8 cellular contexts compared by ENCODE assay signal in genomic region chrX:49309401-49309981, GRCh38. TPM values are rescaled to one million over a fixed set of nuclear protein-coding genes. Genes with fewer than 3 reads are reported as not detected.
DNase-seq lines count a peak whose midpoint lies in the region; ATAC-seq lines count a peak whose summit lies in the region.

No MANE protein-coding gene starts in this region.

- no peak for ATAC-seq in stimulated activated naive CD8-positive, alpha-beta T cell treated with anti-CD3 and anti-CD28 coated beads, Interleukin-15, Interleukin-2, amounts not matched to agents 100 U/mL and 50 U/mL, for 24 hours
- ATAC-seq in HG03095 (IDR thresholded peaks at IDR 0.05; ENCODE audit: unreplicated experiment): no peak

- H2BK15ac ChIP-seq in mesendoderm (replicated peaks; ENCODE audit: low read depth): no peak overlapping the region

- no peak overlapping the region for H3K9ac ChIP-seq in mesendoderm (ENCODE audit: low read length)

- H4K5ac ChIP-seq in mesendoderm (ENCODE audit: low read length): no peak overlapping the region

- no peak overlapping the region for H3K4me2 ChIP-seq in mesendoderm (ENCODE audit: low read length)

- H3K36me3 Mint-ChIP-seq in stimulated activated naive CD8-positive, alpha-beta T cell treated with anti-CD3 and anti-CD28 coated beads, Interleukin-15, Interleukin-2, amounts not matched to agents 100 ng/mL and 50 ng/mL, for 24 hours (ENCODE audit: low read depth): no peaks in the 10 kb centered on the region

- no peaks in the 10 kb centered on the region for H3K36me3 ChIP-seq in mesendoderm (ENCODE audit: control insufficient read depth, insufficient read depth, low read length)

- no peak overlapping the region for H2BK120ac ChIP-seq in mesendoderm (ENCODE audit: low read depth, low read length)

- DNase-seq in stimulated activated naive CD8-positive, alpha-beta T cell treated with anti-CD3 and anti-CD28 coated beads, Interleukin-15, Interleukin-2, amounts not matched to agents 100 U/mL and 50 U/mL, for 24 hours: no peak
- DNase-seq in dedifferentiated amniotic fluid mesenchymal stem cell (ENCODE audit: extremely low spot score) (peak; percentile 26), mesendoderm (peak; percentile 77), GOT3 (lab: John Stamatoyannopoulos, UW) (no peak), SW 1271 (lab: John Stamatoyannopoulos, UW) (no peak), AG08395 (ENCODE audit: low spot score) (no peak)

- H3K4me3 ChIP-seq in mesendoderm (ENCODE audit: low read length): no peak overlapping the region

- no CpG with 5 or more reads among the region's 8 CpGs for WGBS in mesendoderm (ENCODE audit: extremely low coverage, insufficient coverage, low lambda C conversion rate)

- no peak overlapping the region for H3K18ac ChIP-seq in mesendoderm (ENCODE audit: low read length)

- no peak overlapping the region for H3K27ac ChIP-seq in mesendoderm (ENCODE audit: low read depth, low read length)

- peak overlapping the region; percentile 15 for H3K56ac ChIP-seq in mesendoderm (ENCODE audit: low read length)

- no peaks in the 10 kb centered on the region for H3K9me3 Mint-ChIP-seq in stimulated activated naive CD8-positive, alpha-beta T cell treated with anti-CD3 and anti-CD28 coated beads, Interleukin-15, Interleukin-2, amounts not matched to agents 100 ng/mL and 50 ng/mL, for 24 hours

- H2AK5ac ChIP-seq in mesendoderm (ENCODE audit: low read length): no peak overlapping the region

- no peaks in the 10 kb centered on the region for H3K79me2 ChIP-seq in mesendoderm (ENCODE audit: control insufficient read depth, insufficient read depth, low read length)

- H3K27me3 ChIP-seq in mesendoderm (ENCODE audit: insufficient read depth, low read length, poor library complexity): no peaks in the 10 kb centered on the region

- no peak overlapping the region for H2BK5ac ChIP-seq in mesendoderm (ENCODE audit: low read length)

- peaks cover 20% of the 10 kb centered on the region for H3K4me1 Mint-ChIP-seq in stimulated activated naive CD8-positive, alpha-beta T cell treated with anti-CD3 and anti-CD28 coated beads, Interleukin-15, Interleukin-2, amounts not matched to agents 100 ng/mL and 50 ng/mL, for 24 hours (ENCODE audit: low read depth)

- peak overlapping the region; percentile 95 for H3K27ac Mint-ChIP-seq in stimulated activated naive CD8-positive, alpha-beta T cell treated with anti-CD3 and anti-CD28 coated beads, Interleukin-15, Interleukin-2, amounts not matched to agents 100 ng/mL and 50 ng/mL, for 24 hours

- no peak overlapping the region for H3K4ac ChIP-seq in mesendoderm (ENCODE audit: low read depth, low read length)

- H3K23ac ChIP-seq in mesendoderm (ENCODE audit: low read length): no peak overlapping the region

- no peak overlapping the region for H4K8ac ChIP-seq in mesendoderm (ENCODE audit: low read depth, low read length)

- H3K4me1 ChIP-seq in mesendoderm (ENCODE audit: control insufficient read depth, low read depth, low read length): no peaks in the 10 kb centered on the region

- H3K4me3 Mint-ChIP-seq in stimulated activated naive CD8-positive, alpha-beta T cell treated with anti-CD3 and anti-CD28 coated beads, Interleukin-15, Interleukin-2, amounts not matched to agents 100 ng/mL and 50 ng/mL, for 24 hours: peak overlapping the region; percentile 75

- H3K27me3 Mint-ChIP-seq in stimulated activated naive CD8-positive, alpha-beta T cell treated with anti-CD3 and anti-CD28 coated beads, Interleukin-15, Interleukin-2, amounts not matched to agents 100 ng/mL and 50 ng/mL, for 24 hours: no peaks in the 10 kb centered on the region

- H3K79me1 ChIP-seq in mesendoderm (ENCODE audit: low read length): no peaks in the 10 kb centered on the region

RNA-seq across cellular contexts. Expression of gene GAGE10, which starts 6.0 kb away (rescaled TPM):
- polyA plus RNA-seq in mesendoderm (2013, experiment 1 of 2): not detected
- polyA plus RNA-seq in mesendoderm (2013, experiment 2 of 2): not detected

RNA-seq across cellular contexts. Expression of gene GAGE12J, which starts 12.3 kb away (rescaled TPM):
- polyA plus RNA-seq in mesendoderm (2013, experiment 1 of 2): not detected
- not detected for polyA plus RNA-seq in mesendoderm (2013, experiment 2 of 2)

RNA-seq across cellular contexts. Expression of gene GAGE13, which starts 21.9 kb away (rescaled TPM):
- polyA plus RNA-seq in mesendoderm (2013, experiment 1 of 2): not detected
- polyA plus RNA-seq in mesendoderm (2013, experiment 2 of 2): not detected

RNA-seq across cellular contexts. Expression of gene PPP1R3F, which starts 39.9 kb away (rescaled TPM):
- polyA plus RNA-seq in mesendoderm (2013, experiment 1 of 2): 2.3 TPM
- polyA plus RNA-seq in mesendoderm (2013, experiment 2 of 2): 2.0 TPM

RNA-seq across cellular contexts. Expression of gene FOXP3, which starts 45.0 kb away (rescaled TPM):
- 0.29 TPM for polyA plus RNA-seq in mesendoderm (2013, experiment 1 of 2)
- polyA plus RNA-seq in mesendoderm (2013, experiment 2 of 2): 0.34 TPM

Comparison
In these comparisons a context has a peak if more than half of its experiments do, and no peak if none do; other contexts are left out.
1. DNase-seq: peak in dedifferentiated amniotic fluid mesenchymal stem cell (single experiment) and mesendoderm (single experiment); none in stimulated activated naive CD8-positive, alpha-beta T cell treated with anti-CD3 and anti-CD28 coated beads, Interleukin-15, Interleukin-2, amounts not matched to agents 100 U/mL and 50 U/mL, for 24 hours (single experiment), GOT3 (single experiment), SW 1271 (0 of 2) and AG08395 (single experiment).